1 cellular context compared by ENCODE assay signal in genomic region chr2:25821225-25822056, GRCh38.
A peak's percentile ranks its signal among the peaks of the same experiment; 100 is the strongest.
TF ChIP-seq lines count a peak whose summit lies in the region.

No MANE protein-coding gene starts in this region.

TF ChIP-seq in K562, 482 proteins besides CTCF, POLR2A, EP300 and RAD21 (continued from another document and continues in another):
- TF ChIP-seq ZNF280B (CRISPR knock-in tag; IDR thresholded peaks at IDR 0.05) (no peak), ZNF212 (CRISPR knock-in tag; IDR thresholded peaks at IDR 0.05) (no peak), ZNF24 (IDR thresholded peaks at IDR 0.05) (no peak; the same call in 1 of the 2 replicates), ZNF830 (CRISPR knock-in tag; IDR thresholded peaks at IDR 0.05) (no peak), ILK (tag; IDR thresholded peaks at IDR 0.05; ENCODE audit: borderline replicate concordance, low read depth) (no peak), ZNF398 (CRISPR knock-in tag; IDR thresholded peaks at IDR 0.05) (no peak), IRF9 (tag; IDR thresholded peaks at IDR 0.05) (peak; percentile 76), SMARCA4 (IDR thresholded peaks at IDR 0.05) (peak; percentile 46; the same call in 1 of the 2 replicates), BCLAF1 (IDR thresholded peaks at IDR 0.05; ENCODE audit: borderline replicate concordance in 1 of 2, control insufficient read depth in 1 of 2, low read depth in 2 of 2, low read length in 1 of 2) (no peak), JUND (IDR thresholded peaks at IDR 0.05; ENCODE audit: borderline replicate concordance, low read depth, low read length) (peak; percentile 59; the same call in 1 of the 2 replicates), JUND (tag; IDR thresholded peaks at IDR 0.05; ENCODE audit: borderline replicate concordance, low read depth, low read length) (no peak), ASH1L (IDR thresholded peaks at IDR 0.05; ENCODE audit: borderline replicate concordance, low read depth, partially characterized antibody) (no peak), NFRKB (IDR thresholded peaks at IDR 0.05; ENCODE audit: low read depth) (no peak), ZNF316 (IDR thresholded peaks at IDR 0.05) (no peak), ARID1B (IDR thresholded peaks at IDR 0.05) (peak; percentile 50; the same call in 1 of the 2 replicates), ZNF77 (CRISPR knock-in tag; IDR thresholded peaks at IDR 0.05) (no peak), BACH1 (tag; IDR thresholded peaks at IDR 0.05) (peak; percentile 30; the same call in 1 of the 2 replicates), TEAD2 (tag; IDR thresholded peaks at IDR 0.05) (no peak), ZBTB34 (CRISPR knock-in tag; IDR thresholded peaks at IDR 0.05) (no peak), CC2D1A (IDR thresholded peaks at IDR 0.05) (no peak), ZFP36 (IDR thresholded peaks at IDR 0.05; ENCODE audit: low read depth, low read length, partially characterized antibody) (no peak), ZNF79 (CRISPR knock-in tag; IDR thresholded peaks at IDR 0.05; ENCODE audit: low read depth) (no peak), SREBF2 (CRISPR knock-in tag; IDR thresholded peaks at IDR 0.05) (no peak), WHSC1 (IDR thresholded peaks at IDR 0.05; ENCODE audit: low read length) (no peak), CUX1 (CRISPR knock-in tag; IDR thresholded peaks at IDR 0.05) (no peak), ZNF507 (tag; conservative IDR thresholded peaks at IDR 0.05) (no peak), SMAD1 (IDR thresholded peaks at IDR 0.05; ENCODE audit: low read depth, low read length, partially characterized antibody) (no peak), ELF4 (CRISPR knock-in tag; IDR thresholded peaks at IDR 0.05) (no peak), HNRNPH1 (optimal IDR thresholded peaks at IDR 0.05; ENCODE audit: low read depth, low read length) (no peak)
- TF ChIP-seq, protein P1, sequence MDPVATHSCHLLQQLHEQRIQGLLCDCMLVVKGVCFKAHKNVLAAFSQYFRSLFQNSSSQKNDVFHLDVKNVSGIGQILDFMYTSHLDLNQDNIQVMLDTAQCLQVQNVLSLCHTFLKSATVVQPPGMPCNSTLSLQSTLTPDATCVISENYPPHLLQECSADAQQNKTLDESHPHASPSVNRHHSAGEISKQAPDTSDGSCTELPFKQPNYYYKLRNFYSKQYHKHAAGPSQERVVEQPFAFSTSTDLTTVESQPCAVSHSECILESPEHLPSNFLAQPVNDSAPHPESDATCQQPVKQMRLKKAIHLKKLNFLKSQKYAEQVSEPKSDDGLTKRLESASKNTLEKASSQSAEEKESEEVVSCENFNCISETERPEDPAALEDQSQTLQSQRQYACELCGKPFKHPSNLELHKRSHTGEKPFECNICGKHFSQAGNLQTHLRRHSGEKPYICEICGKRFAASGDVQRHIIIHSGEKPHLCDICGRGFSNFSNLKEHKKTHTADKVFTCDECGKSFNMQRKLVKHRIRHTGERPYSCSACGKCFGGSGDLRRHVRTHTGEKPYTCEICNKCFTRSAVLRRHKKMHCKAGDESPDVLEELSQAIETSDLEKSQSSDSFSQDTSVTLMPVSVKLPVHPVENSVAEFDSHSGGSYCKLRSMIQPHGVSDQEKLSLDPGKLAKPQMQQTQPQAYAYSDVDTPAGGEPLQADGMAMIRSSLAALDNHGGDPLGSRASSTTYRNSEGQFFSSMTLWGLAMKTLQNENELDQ (CRISPR knock-in tag; IDR thresholded peaks at IDR 0.05; ENCODE audit: borderline replicate concordance), result no peak
- TF ChIP-seq, protein P2, sequence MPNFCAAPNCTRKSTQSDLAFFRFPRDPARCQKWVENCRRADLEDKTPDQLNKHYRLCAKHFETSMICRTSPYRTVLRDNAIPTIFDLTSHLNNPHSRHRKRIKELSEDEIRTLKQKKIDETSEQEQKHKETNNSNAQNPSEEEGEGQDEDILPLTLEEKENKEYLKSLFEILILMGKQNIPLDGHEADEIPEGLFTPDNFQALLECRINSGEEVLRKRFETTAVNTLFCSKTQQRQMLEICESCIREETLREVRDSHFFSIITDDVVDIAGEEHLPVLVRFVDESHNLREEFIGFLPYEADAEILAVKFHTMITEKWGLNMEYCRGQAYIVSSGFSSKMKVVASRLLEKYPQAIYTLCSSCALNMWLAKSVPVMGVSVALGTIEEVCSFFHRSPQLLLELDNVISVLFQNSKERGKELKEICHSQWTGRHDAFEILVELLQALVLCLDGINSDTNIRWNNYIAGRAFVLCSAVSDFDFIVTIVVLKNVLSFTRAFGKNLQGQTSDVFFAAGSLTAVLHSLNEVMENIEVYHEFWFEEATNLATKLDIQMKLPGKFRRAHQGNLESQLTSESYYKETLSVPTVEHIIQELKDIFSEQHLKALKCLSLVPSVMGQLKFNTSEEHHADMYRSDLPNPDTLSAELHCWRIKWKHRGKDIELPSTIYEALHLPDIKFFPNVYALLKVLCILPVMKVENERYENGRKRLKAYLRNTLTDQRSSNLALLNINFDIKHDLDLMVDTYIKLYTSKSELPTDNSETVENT (CRISPR knock-in tag; IDR thresholded peaks at IDR 0.05), result no peak
- TF ChIP-seq, protein P3, sequence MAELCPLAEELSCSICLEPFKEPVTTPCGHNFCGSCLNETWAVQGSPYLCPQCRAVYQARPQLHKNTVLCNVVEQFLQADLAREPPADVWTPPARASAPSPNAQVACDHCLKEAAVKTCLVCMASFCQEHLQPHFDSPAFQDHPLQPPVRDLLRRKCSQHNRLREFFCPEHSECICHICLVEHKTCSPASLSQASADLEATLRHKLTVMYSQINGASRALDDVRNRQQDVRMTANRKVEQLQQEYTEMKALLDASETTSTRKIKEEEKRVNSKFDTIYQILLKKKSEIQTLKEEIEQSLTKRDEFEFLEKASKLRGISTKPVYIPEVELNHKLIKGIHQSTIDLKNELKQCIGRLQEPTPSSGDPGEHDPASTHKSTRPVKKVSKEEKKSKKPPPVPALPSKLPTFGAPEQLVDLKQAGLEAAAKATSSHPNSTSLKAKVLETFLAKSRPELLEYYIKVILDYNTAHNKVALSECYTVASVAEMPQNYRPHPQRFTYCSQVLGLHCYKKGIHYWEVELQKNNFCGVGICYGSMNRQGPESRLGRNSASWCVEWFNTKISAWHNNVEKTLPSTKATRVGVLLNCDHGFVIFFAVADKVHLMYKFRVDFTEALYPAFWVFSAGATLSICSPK (IDR thresholded peaks at IDR 0.05; ENCODE audit: borderline replicate concordance), result no peak
- TF ChIP-seq, protein P4, sequence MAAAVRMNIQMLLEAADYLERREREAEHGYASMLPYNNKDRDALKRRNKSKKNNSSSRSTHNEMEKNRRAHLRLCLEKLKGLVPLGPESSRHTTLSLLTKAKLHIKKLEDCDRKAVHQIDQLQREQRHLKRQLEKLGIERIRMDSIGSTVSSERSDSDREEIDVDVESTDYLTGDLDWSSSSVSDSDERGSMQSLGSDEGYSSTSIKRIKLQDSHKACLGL (CRISPR knock-in tag; IDR thresholded peaks at IDR 0.05; ENCODE audit: borderline replicate concordance, poor library complexity, severe bottlenecking), result no peak
- TF ChIP-seq, protein P5, sequence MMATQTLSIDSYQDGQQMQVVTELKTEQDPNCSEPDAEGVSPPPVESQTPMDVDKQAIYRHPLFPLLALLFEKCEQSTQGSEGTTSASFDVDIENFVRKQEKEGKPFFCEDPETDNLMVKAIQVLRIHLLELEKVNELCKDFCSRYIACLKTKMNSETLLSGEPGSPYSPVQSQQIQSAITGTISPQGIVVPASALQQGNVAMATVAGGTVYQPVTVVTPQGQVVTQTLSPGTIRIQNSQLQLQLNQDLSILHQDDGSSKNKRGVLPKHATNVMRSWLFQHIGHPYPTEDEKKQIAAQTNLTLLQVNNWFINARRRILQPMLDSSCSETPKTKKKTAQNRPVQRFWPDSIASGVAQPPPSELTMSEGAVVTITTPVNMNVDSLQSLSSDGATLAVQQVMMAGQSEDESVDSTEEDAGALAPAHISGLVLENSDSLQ (IDR thresholded peaks at IDR 0.05), result peak; percentile 51; the same call in 1 of the 2 replicates
